20 cellular contexts compared by ENCODE assay signal in the genomic region with DNA sequence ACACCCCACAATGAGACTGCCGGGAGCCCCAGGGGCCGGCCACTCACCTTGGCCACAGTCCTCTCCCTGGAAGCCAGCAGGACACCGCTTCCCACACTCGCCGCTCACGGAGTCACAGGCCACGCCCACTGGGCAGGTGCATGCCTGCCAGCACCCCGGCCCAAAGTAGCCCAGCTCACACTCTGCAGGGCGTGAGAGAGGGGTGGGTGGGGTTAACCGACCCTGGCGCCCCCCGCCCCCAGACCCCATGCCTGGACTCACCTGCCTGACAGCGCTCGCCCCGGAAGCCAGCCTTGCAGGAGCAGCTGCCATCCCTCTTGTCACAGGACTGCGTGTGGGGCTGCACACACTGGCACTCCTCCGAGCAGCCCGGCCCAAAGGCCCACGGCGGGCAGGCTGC. TPM values are rescaled to one million over a fixed set of nuclear protein-coding genes. Genes with fewer than 3 reads are reported as not detected.
DNase-seq lines count a peak whose midpoint lies in the region; ATAC-seq and TF ChIP-seq lines count a peak whose summit lies in the region.
"Had no signal": no experiment of that assay in that cellular context is flagged by ENCODE, and none has a peak within 500 bp of the region (broad histone marks: within the 10 kb centered on the region; RNA-seq: fewer than 3 reads in every experiment).

No MANE protein-coding gene starts in this region.

- no peaks in the 10 kb centered on the region for H3K36me3 ChIP-seq in right atrium auricular region
- H3K36me3 ChIP-seq in SJSA1 = no peaks in the 10 kb centered on the region
- H3K36me3 ChIP-seq in neuronal stem cell (replicated peaks in 1 of 2; ENCODE audit: control insufficient read depth in 2 of 2, insufficient read depth in 2 of 2, low read length in 2 of 2) = no peaks in the 10 kb centered on the region
- no peaks in the 10 kb centered on the region for H3K36me3 ChIP-seq in vagina
- no peaks in the 10 kb centered on the region for H3K36me3 ChIP-seq in Peyer's patch
- H3K36me3 ChIP-seq: HAP-1 had no signal

- no peak overlapping the region for H3K4ac ChIP-seq in neuronal stem cell (ENCODE audit: low read length)

- no peak overlapping the region for H4K8ac ChIP-seq in neuronal stem cell (ENCODE audit: low read depth, low read length)

- no peak for ATAC-seq in left cardiac atrium
- ATAC-seq: activated CD4-positive, alpha-beta T cell treated with anti-CD3 and anti-CD28 coated beads for 36 hours; natural killer cell; Right ventricle myocardium inferior had no signal

- peaks cover 0 to 17% of the 10 kb centered on the region in 2 donors for H3K4me1 ChIP-seq in right atrium auricular region
- H3K4me1 ChIP-seq in SJSA1 (replicated peaks) = peaks cover 28% of the 10 kb centered on the region
- no peaks in the 10 kb centered on the region for H3K4me1 ChIP-seq in neuronal stem cell (ENCODE audit: control insufficient read depth in 2 of 2, insufficient read depth in 1 of 2, low read depth in 1 of 2, low read length in 2 of 2)
- peaks cover 21% of the 10 kb centered on the region for H3K4me1 ChIP-seq in vagina
- no peaks in the 10 kb centered on the region for H3K4me1 ChIP-seq in Peyer's patch
- H3K4me1 ChIP-seq: HAP-1 had no signal

- no peak overlapping the region for H3K4me2 ChIP-seq in neuronal stem cell (ENCODE audit: insufficient read depth, low read length, poor library complexity, severe bottlenecking)

- no peaks in the 10 kb centered on the region for H3K9me3 ChIP-seq in right atrium auricular region
- H3K9me3 ChIP-seq in SJSA1 (replicated peaks) = no peaks in the 10 kb centered on the region
- no peaks in the 10 kb centered on the region for H3K9me3 ChIP-seq in neuronal stem cell (replicated peaks in 1 of 2; ENCODE audit: control insufficient read depth in 2 of 2, insufficient read depth in 1 of 2, low read depth in 1 of 2, low read length in 2 of 2)
- no peaks in the 10 kb centered on the region for H3K9me3 ChIP-seq in vagina
- no peaks in the 10 kb centered on the region for H3K9me3 ChIP-seq in Peyer's patch
- H3K9me3 ChIP-seq: BLaER1 treated with 17β-estradiol and CSF1 and Interleukin-3, amounts not matched to agents 10 nM and 100 nM; HAP-1 had no signal

- peaks cover 9% of the 10 kb centered on the region for H3K79me1 ChIP-seq in neuronal stem cell (ENCODE audit: low read depth, low read length)

- no peak overlapping the region for H3K18ac ChIP-seq in neuronal stem cell (ENCODE audit: low read length)

- no peak overlapping the region for H2BK15ac ChIP-seq in neuronal stem cell (ENCODE audit: low read length)

- no peak overlapping the region for H2AK5ac ChIP-seq in neuronal stem cell (ENCODE audit: low read depth, low read length)

- no peak overlapping the region for H3K9ac ChIP-seq in neuronal stem cell (ENCODE audit: low read depth, low read length, poor library complexity)
- H3K9ac ChIP-seq: BLaER1 treated with 17β-estradiol and CSF1 and Interleukin-3, amounts not matched to agents 10 nM and 100 nM had no signal

- H3K14ac ChIP-seq in neuronal stem cell (ENCODE audit: low read length) = no peak overlapping the region

- peak overlapping the region; percentile 65 for H3K23ac ChIP-seq in neuronal stem cell (ENCODE audit: low read depth, low read length, poor library complexity)

- H3K4me3 ChIP-seq in right atrium auricular region = no peak overlapping the region
- H3K4me3 ChIP-seq in SJSA1 = no peak overlapping the region
- no peak overlapping the region for H3K4me3 ChIP-seq in neuronal stem cell (ENCODE audit: low read length in 2 of 2)
- H3K4me3 ChIP-seq in vagina = no peak overlapping the region
- no peak overlapping the region for H3K4me3 ChIP-seq in Peyer's patch
- H3K4me3 ChIP-seq: BLaER1 treated with 17β-estradiol and CSF1 and Interleukin-3, amounts not matched to agents 10 nM and 100 nM; dorsolateral prefrontal cortex; HAP-1 had no signal

- no peak overlapping the region for H2BK12ac ChIP-seq in neuronal stem cell (ENCODE audit: low read length)

- DNase-seq in right atrium auricular region (ENCODE audit: low spot score) (no peak), left cardiac atrium (no peak), SJSA1 (ENCODE audit: low read depth in 1 of 2, low spot score in 2 of 2) (no peak), neuronal stem cell (ENCODE audit: low spot score) (no peak), vagina (ENCODE audit: extremely low spot score in 2 of 2) (no peak), 8988T (no peak), HCEC 1CT (no peak), Peyer's patch (no peak)
- DNase-seq: activated CD4-positive, alpha-beta T cell treated with anti-CD3 and anti-CD28 coated beads for 36 hours; activated gamma-delta T cell; activated naive CD8-positive, alpha-beta T cell treated with anti-CD3 and anti-CD28 coated beads, Interleukin-2, amount 10 ng/mL, durations not matched to agents 7 days and 5 days; DND-41; natural killer cell; NCI-H1694; NCI-H82; OCI-M1 had no signal

- WGBS in neuronal stem cell (ENCODE audit: extremely low coverage in 2 of 2, insufficient read length in 2 of 2, insufficient replicate concordance in 1 of 2), 2 donors = no CpG with 5 or more reads among the region's 20 CpGs

- H3K27me3 ChIP-seq in right atrium auricular region (no peaks in the 10 kb centered on the region), SJSA1 (replicated peaks) (no peaks in the 10 kb centered on the region), neuronal stem cell (ENCODE audit: control insufficient read depth in 3 of 3, insufficient read depth in 3 of 3, low read depth in 1 of 3, low read length in 3 of 3) (no peaks in the 10 kb centered on the region), vagina (no peaks in the 10 kb centered on the region), Peyer's patch (no peaks in the 10 kb centered on the region)
- H3K27me3 ChIP-seq: BLaER1 treated with 17β-estradiol and CSF1 and Interleukin-3, amounts not matched to agents 10 nM and 100 nM; dorsolateral prefrontal cortex had no signal

- no peak for TF ChIP-seq CTCF in right atrium auricular region (IDR thresholded peaks at IDR 0.05)
- TF ChIP-seq CTCF in vagina (IDR thresholded peaks at IDR 0.05) = no peak
- TF ChIP-seq CTCF in Peyer's patch (IDR thresholded peaks at IDR 0.05) = no peak

- no peak overlapping the region for H4K91ac ChIP-seq in neuronal stem cell (ENCODE audit: low read depth, low read length, poor library complexity)

- no peak for TF ChIP-seq POLR2A in vagina (IDR thresholded peaks at IDR 0.05)
- no peak for TF ChIP-seq POLR2A in Peyer's patch (IDR thresholded peaks at IDR 0.05)

- no peak overlapping the region for H2BK5ac ChIP-seq in neuronal stem cell (ENCODE audit: low read length)

- intact Hi-C loops in left cardiac atrium (cut with DNase I) (no loop called here), vagina (cut with DNase I) (no loop called here)

- H2AFZ ChIP-seq in neuronal stem cell (ENCODE audit: low read length) = no peak overlapping the region

- H3K27ac ChIP-seq in right atrium auricular region (peak overlapping the region; percentile 42 to 61), SJSA1 (peak overlapping the region; percentile 80; the same call in 1 of the 2 replicates), neuronal stem cell (replicated peaks; ENCODE audit: low read length) (no peak overlapping the region), vagina (peak overlapping the region; percentile 81), Peyer's patch (no peak overlapping the region)
- H3K27ac ChIP-seq: BLaER1 treated with 17β-estradiol and CSF1 and Interleukin-3, amounts not matched to agents 10 nM and 100 nM had no signal

- no peak overlapping the region for H2BK120ac ChIP-seq in neuronal stem cell (ENCODE audit: low read depth, low read length)

RNA-seq across cellular contexts. Expression of a gene that starts 50.7 kb away (rescaled TPM):
- total RNA-seq in right atrium auricular region = 1 to 10 TPM in 1 of 2 donors, under 1 TPM in 1; 0.22 to 1.5 TPM
- 1 to 10 TPM in 1 of 2 donors, under 1 TPM in 1; 0.68 to 2.3 TPM for total RNA-seq in left cardiac atrium
- 34.9 and 46.6 TPM in 2 replicates for total RNA-seq in SJSA1 (2014; rRNA removed; shearing (Covaris generic))
- 1.5 TPM for polyA plus RNA-seq in neuronal stem cell (2013, experiment 1 of 2)
- 1.4 TPM for polyA plus RNA-seq in neuronal stem cell (2013, experiment 2 of 2)
- 6.4 TPM for total RNA-seq in vagina
- total RNA-seq in Peyer's patch = 100 to 1,000 TPM in 3 of 4 donors, 10 to 100 TPM in 1; 43.7 to 225 (median 182) TPM
- total RNA-seq: activated CD4-positive, alpha-beta T cell treated with anti-CD3 and anti-CD28 coated beads for 36 hours; activated naive CD8-positive, alpha-beta T cell treated with anti-CD3 and anti-CD28 coated beads, Interleukin-2, amount 10 ng/mL, durations not matched to agents 7 days and 5 days; natural killer cell had no signal

Comparison
In these comparisons a context has a peak if more than half of its experiments do, and no peak if none do; other contexts are left out.
1. H3K27ac ChIP-seq: peak in right atrium auricular region (2 of 2), SJSA1 (single experiment) and vagina (single experiment); none in neuronal stem cell (single experiment) and Peyer's patch (0 of 4).